Comparison of ENCODE assay signal across 9 cellular contexts in genomic region chr10:44309939-44310761, GRCh38.
A peak's percentile ranks its signal among the peaks of the same experiment; 100 is the strongest.
DNase-seq lines count a peak whose midpoint lies in the region; ATAC-seq and TF ChIP-seq lines count a peak whose summit lies in the region.
"Had no signal": no experiment of that assay in that cellular context is flagged by ENCODE, and none has a peak within 500 bp of the region (broad histone marks: within the 10 kb centered on the region; RNA-seq: fewer than 3 reads in every experiment).

No MANE protein-coding gene starts in this region.

- no peak overlapping the region for H2AFZ ChIP-seq in PC-3 (ENCODE audit: low read length)

- no peak overlapping the region for H3K4me3 ChIP-seq in NT2/D1 (ENCODE audit: insufficient read length, low read depth)
- peak overlapping the region; percentile 39 for H3K4me3 ChIP-seq in iPS-15b (ENCODE audit: low read depth, low read length)
- H3K4me3 ChIP-seq in skeletal muscle satellite cell (ENCODE audit: low read length): no peak overlapping the region
- no peak overlapping the region for H3K4me3 ChIP-seq in PC-3 (ENCODE audit: low read length)

- H4K20me1 ChIP-seq in PC-3 (ENCODE audit: low read length): no peaks in the 10 kb centered on the region

- H3K36me3 ChIP-seq in NT2/D1 (ENCODE audit: insufficient read depth, insufficient read length, low read length) (no peaks in the 10 kb centered on the region), iPS-15b (ENCODE audit: control insufficient read depth, insufficient read depth, low read length) (no peaks in the 10 kb centered on the region), skeletal muscle satellite cell (ENCODE audit: insufficient read depth, low read length) (no peaks in the 10 kb centered on the region), PC-3 (ENCODE audit: low read depth, low read length) (no peaks in the 10 kb centered on the region)

- no peak overlapping the region for H3K27ac ChIP-seq in PC-3 (ENCODE audit: low read length)
- H3K27ac ChIP-seq: HL-60 had no signal

- ATAC-seq in GM18867 (IDR thresholded peaks at IDR 0.05; ENCODE audit: unreplicated experiment) (peak; percentile 16), HG02870 (IDR thresholded peaks at IDR 0.05; ENCODE audit: unreplicated experiment) (no peak), PC-3 (no peak)

- no TSS peak for BruUV-seq in PC-3 (replicated peaks; lab: Mats Ljungman, UMichigan)

- POLR2A ChIA-PET in PC-3 (lab: Charles Lee; ENCODE audit: unreplicated experiment): no interaction called here

- H3K9ac ChIP-seq in NT2/D1 (ENCODE audit: insufficient read length, low read depth) (peak overlapping the region; percentile 61), iPS-15b (ENCODE audit: low read depth, low read length) (no peak overlapping the region), skeletal muscle satellite cell (ENCODE audit: low read depth, low read length) (no peak overlapping the region), PC-3 (ENCODE audit: low read length) (no peak overlapping the region)

- intact Hi-C loops in PC-3 (cut with micrococcal nuclease): no loop called here

- peaks cover 24% of the 10 kb centered on the region for H3K27me3 ChIP-seq in NT2/D1 (ENCODE audit: insufficient read depth, insufficient read length)
- H3K27me3 ChIP-seq in iPS-15b (ENCODE audit: control insufficient read depth, insufficient read depth, low read length): peaks cover 29% of the 10 kb centered on the region
- H3K27me3 ChIP-seq in skeletal muscle satellite cell (ENCODE audit: control insufficient read depth, insufficient read depth, low read length): peaks cover 3% of the 10 kb centered on the region
- H3K27me3 ChIP-seq in PC-3 (ENCODE audit: low read length): peaks cover 11% of the 10 kb centered on the region; the same call in 1 of the 2 replicates

- H3F3A ChIP-seq in PC-3 (ENCODE audit: low read length, unreplicated experiment): no peaks in the 10 kb centered on the region

- CTCF ChIA-PET in PC-3 (lab: Charles Lee): no interaction called here

- H3K4me1 ChIP-seq in NT2/D1 (ENCODE audit: insufficient read depth, insufficient read length) (peaks cover 5% of the 10 kb centered on the region), iPS-15b (ENCODE audit: control insufficient read depth, insufficient read depth, low read length) (peaks cover 3% of the 10 kb centered on the region), skeletal muscle satellite cell (ENCODE audit: control insufficient read depth, insufficient read depth, low read length) (peaks cover 20% of the 10 kb centered on the region), PC-3 (ENCODE audit: insufficient read depth, low read length) (no peaks in the 10 kb centered on the region)

- H3K9me2 ChIP-seq in PC-3 (replicated peaks; ENCODE audit: low read length): no peaks in the 10 kb centered on the region

- TF ChIP-seq CTCF in PC-3 (conservative IDR thresholded peaks at IDR 0.05; ENCODE audit: low read depth, low read length): no peak

- no peaks in the 10 kb centered on the region for H3K79me2 ChIP-seq in PC-3 (ENCODE audit: low read length)

- H3K4me2 ChIP-seq in skeletal muscle satellite cell (ENCODE audit: low read length): peak overlapping the region; percentile 74
- H3K4me2 ChIP-seq in PC-3 (ENCODE audit: low read length): no peak overlapping the region

- no peaks in the 10 kb centered on the region for H3K9me3 ChIP-seq in NT2/D1 (ENCODE audit: insufficient read depth, low read length)
- no peaks in the 10 kb centered on the region for H3K9me3 ChIP-seq in iPS-15b (ENCODE audit: control insufficient read depth, insufficient read depth, low read length)
- no peaks in the 10 kb centered on the region for H3K9me3 ChIP-seq in skeletal muscle satellite cell (replicated peaks; ENCODE audit: low read length)
- no peaks in the 10 kb centered on the region for H3K9me3 ChIP-seq in PC-3 (ENCODE audit: low read length)

- DNase-seq in NT2/D1 (ENCODE audit: low read depth, low spot score) (no peak), PC-3 (no peak)
- DNase-seq in activated effector memory CD4-positive, alpha-beta T cell treated with Interleukin-2 at 50 U/mL for 16 hours: no peak
- DNase-seq: NCI-H345 had no signal
